8 cellular contexts compared by ENCODE assay signal in the genomic region with DNA sequence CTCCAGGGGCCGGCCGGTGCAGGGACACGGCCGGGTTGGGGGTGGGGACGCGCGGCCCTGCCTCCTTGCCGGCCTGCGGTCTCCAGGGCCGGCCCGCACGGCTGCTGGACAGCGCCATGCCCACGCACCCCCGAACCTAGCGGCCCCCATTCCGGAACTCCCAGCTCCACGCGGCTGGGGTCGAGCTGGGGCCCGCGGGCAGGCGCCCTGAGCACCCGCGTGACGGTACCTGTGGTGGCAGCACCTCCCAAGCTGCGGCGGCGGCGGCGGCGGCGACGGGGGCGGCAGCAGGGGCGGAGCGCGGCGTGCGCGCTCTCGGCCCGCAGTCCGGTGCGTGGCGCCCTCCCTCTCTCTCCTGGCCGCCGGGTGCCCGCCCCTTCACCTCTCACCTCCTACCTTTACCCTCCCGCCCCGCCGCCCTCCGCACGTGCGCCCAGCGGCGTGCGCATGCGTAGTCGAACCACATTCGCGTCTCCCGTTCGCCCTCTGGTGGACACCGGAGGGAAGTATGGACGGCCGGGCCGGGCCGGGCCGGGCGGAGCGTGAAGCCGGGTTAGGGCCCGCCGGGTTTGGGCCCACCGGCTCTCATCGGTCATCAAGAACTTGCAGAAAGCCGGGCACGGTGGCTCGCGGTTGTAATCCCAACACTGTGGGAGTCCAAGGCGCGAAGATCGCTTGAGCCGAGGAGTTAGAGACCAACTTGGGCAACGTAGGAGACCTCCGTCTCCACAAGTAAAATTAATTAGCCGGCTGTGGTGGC. TPM values are rescaled to one million over a fixed set of nuclear protein-coding genes. Genes with fewer than 3 reads are reported as not detected.
DNase-seq lines count a peak whose midpoint lies in the region; ATAC-seq and TF ChIP-seq lines count a peak whose summit lies in the region.

A gene (minus strand): TSS at position 372 of the 760 bp plus-strand sequence. CDS start 32,948 bp downstream, outside the sequence.

- H4K20me1 ChIP-seq in BLaER1: peaks cover 43% of the 10 kb centered on the region

- H3K9me3 ChIP-seq in BLaER1: peaks cover 6% of the 10 kb centered on the region; the same call in 1 of the 2 replicates
- no peaks in the 10 kb centered on the region for H3K9me3 ChIP-seq in colonic mucosa

- H3K4me1 ChIP-seq in BLaER1 (peaks cover 45% of the 10 kb centered on the region), colonic mucosa (peaks cover 13% of the 10 kb centered on the region)

- H3K4me2 ChIP-seq in BLaER1: peak within 1 kb of the TSS; percentile 96

- DNase-seq in NCI-H526 (lab: John Stamatoyannopoulos, UW) (peak; percentile 67 to 92), colonic mucosa (peak; percentile 95), left colon (peak; percentile 94 to 96)
- DNase-seq in activated CD4-positive, alpha-beta T cell treated with anti-CD3 and anti-CD28 coated beads for 48 hours: peak; percentile 97
- peak; percentile 94 to 98 for DNase-seq in stimulated activated CD4-positive, alpha-beta T cell treated with anti-CD3 and anti-CD28 coated beads, Interleukin-1b, Interleukin-23, amount 100 ng/mL, for 4 hours (ENCODE audit: low read depth in 2 of 2)

- peak; percentile 63 for TF ChIP-seq POLR2A in GM19193 (IDR thresholded peaks at IDR 0.05; ENCODE audit: extremely low read depth, insufficient read depth, insufficient read length)

- H3K9ac ChIP-seq in BLaER1 (peak within 1 kb of the TSS; percentile 91), colonic mucosa (ENCODE audit: low read depth in 2 of 2, low read length in 2 of 2) (peak within 1 kb of the TSS; percentile 84 to 91)

- peak; percentile 93 for ATAC-seq in HG03432 (IDR thresholded peaks at IDR 0.05; ENCODE audit: unreplicated experiment)
- ATAC-seq in left colon: peak; percentile 98

- 0 out of 2 replicates have a peak, but pooled peaks cover under 1% of the 10 kb centered on the region for H3K36me3 ChIP-seq in BLaER1
- H3K36me3 ChIP-seq in colonic mucosa: no peaks in the 10 kb centered on the region

- TF ChIP-seq CTCF in colonic mucosa (IDR thresholded peaks at IDR 0.05): peak; percentile 92

- H3K27me3 ChIP-seq in BLaER1 (no peaks in the 10 kb centered on the region), colonic mucosa (no peaks in the 10 kb centered on the region)

- H3K27ac ChIP-seq in BLaER1: peak within 1 kb of the TSS; percentile 87
- peak within 1 kb of the TSS; percentile 79 for H3K27ac ChIP-seq in colonic mucosa

- H3K4me3 ChIP-seq in BLaER1 (peak within 1 kb of the TSS; percentile 96), colonic mucosa (peak within 1 kb of the TSS; percentile 83)

- intact Hi-C loops in colonic mucosa (cut with DNase I): loop anchor here (2.0 kb wide), 1 partner anchor 55 kb away; no protein-coding TSS in a partner anchor
- intact Hi-C loops in left colon (cut with DNase I, micrococcal nuclease): loop anchor here (5.0 to 10.0 kb wide), 2 partner anchors 51 to 53 kb away; no protein-coding TSS in a partner anchor

RNA-seq across cellular contexts. Expression of the gene that starts here (rescaled TPM):
- total RNA-seq in colonic mucosa (100 to 1,000 TPM in 1 of 2 donors, 10 to 100 TPM in 1; 86.5 to 137 TPM), left colon (100 to 1,000 TPM; 118 to 123 TPM)

Comparison
In these comparisons a context has a peak if more than half of its experiments do, and no peak if none do; other contexts are left out.
1. Peak in every context shown above with its lines: DNase-seq, ATAC-seq, H3K4me3 ChIP-seq and H3K27ac ChIP-seq.